In genomic region chr9:121627432-121627831, GRCh38 we compare ENCODE assay signal across 15 cellular contexts. TPM values are rescaled to one million over a fixed set of nuclear protein-coding genes. Genes with fewer than 3 reads are reported as not detected.
DNase-seq lines count a peak whose midpoint lies in the region; ATAC-seq and TF ChIP-seq lines count a peak whose summit lies in the region.
"Had no signal": no experiment of that assay in that cellular context is flagged by ENCODE, and none has a peak within 500 bp of the region (broad histone marks: within the 10 kb centered on the region; RNA-seq: fewer than 3 reads in every experiment).

No MANE protein-coding gene starts in this region.

- no peaks in the 10 kb centered on the region for H3K36me3 Mint-ChIP-seq in activated CD8-positive, alpha-beta T cell treated with anti-CD3 and anti-CD28 coated beads for 36 hours (ENCODE audit: low read depth)
- H3K36me3 Mint-ChIP-seq in activated CD8-positive, alpha-beta T cell treated with anti-CD3 and anti-CD28 coated beads, Interleukin-2, amount 10 ng/mL, durations not matched to agents 7 days and 5 days (ENCODE audit: low read depth): no peaks in the 10 kb centered on the region
- no peaks in the 10 kb centered on the region for H3K36me3 Mint-ChIP-seq in nephron (ENCODE audit: low read depth)
- H3K36me3 Mint-ChIP-seq: CD8-positive, alpha-beta T cell had no signal

- no peak for DNase-seq in activated CD8-positive, alpha-beta T cell treated with anti-CD3 and anti-CD28 coated beads for 36 hours
- DNase-seq in activated CD8-positive, alpha-beta T cell treated with anti-CD3 and anti-CD28 coated beads, Interleukin-2, amount 10 ng/mL, durations not matched to agents 7 days and 5 days: no peak
- DNase-seq in NCI-H1694 treated with DMSO at 0.1 percent for 48 hours (lab: John Stamatoyannopoulos, UW) (peak; percentile 15), NCI-H446 (lab: John Stamatoyannopoulos, UW) (no peak), adrenal gland (no peak), H7 (no peak)
- DNase-seq: ACHN; CD8-positive, alpha-beta T cell; COR-L47; DMS53; GF-D8 had no signal

- intact Hi-C loops in activated CD8-positive, alpha-beta T cell treated with anti-CD3 and anti-CD28 coated beads for 36 hours (cut with micrococcal nuclease): no loop called here
- intact Hi-C loops in adrenal gland (cut with DNase I): no loop called here

- no peak overlapping the region for H3K4me3 Mint-ChIP-seq in activated CD8-positive, alpha-beta T cell treated with anti-CD3 and anti-CD28 coated beads for 36 hours
- H3K4me3 Mint-ChIP-seq in activated CD8-positive, alpha-beta T cell treated with anti-CD3 and anti-CD28 coated beads, Interleukin-2, amount 10 ng/mL, durations not matched to agents 7 days and 5 days: no peak overlapping the region
- H3K4me3 Mint-ChIP-seq in nephron: no peak overlapping the region
- H3K4me3 Mint-ChIP-seq: CD8-positive, alpha-beta T cell had no signal

- no peaks in the 10 kb centered on the region for H3K27me3 Mint-ChIP-seq in activated CD8-positive, alpha-beta T cell treated with anti-CD3 and anti-CD28 coated beads for 36 hours
- H3K27me3 Mint-ChIP-seq in activated CD8-positive, alpha-beta T cell treated with anti-CD3 and anti-CD28 coated beads, Interleukin-2, amount 10 ng/mL, durations not matched to agents 7 days and 5 days (ENCODE audit: low read depth): peaks cover 6% of the 10 kb centered on the region
- peaks cover 5% of the 10 kb centered on the region for H3K27me3 Mint-ChIP-seq in nephron (ENCODE audit: low read depth)

- no peak overlapping the region for H3K27ac Mint-ChIP-seq in activated CD8-positive, alpha-beta T cell treated with anti-CD3 and anti-CD28 coated beads for 36 hours
- H3K27ac Mint-ChIP-seq in activated CD8-positive, alpha-beta T cell treated with anti-CD3 and anti-CD28 coated beads, Interleukin-2, amount 10 ng/mL, durations not matched to agents 7 days and 5 days: no peak overlapping the region
- H3K27ac Mint-ChIP-seq in nephron: peak overlapping the region; percentile 68 to 75 (median 74)
- H3K27ac Mint-ChIP-seq: CD8-positive, alpha-beta T cell had no signal

- H3K9me3 ChIP-seq in adrenal gland (replicated peaks in 1 of 3): no peaks in the 10 kb centered on the region

- CTCF ChIA-PET in activated CD8-positive, alpha-beta T cell treated with anti-CD3 and anti-CD28 coated beads for 36 hours (lab: Charles Lee): no interaction called here
- CTCF ChIA-PET in activated CD8-positive, alpha-beta T cell treated with anti-CD3 and anti-CD28 coated beads, Interleukin-2, amount 10 ng/mL, durations not matched to agents 7 days and 5 days (lab: Charles Lee): no interaction called here

- peak; percentile 51 for ATAC-seq in activated CD8-positive, alpha-beta T cell treated with anti-CD3 and anti-CD28 coated beads for 36 hours
- no peak for ATAC-seq in activated CD8-positive, alpha-beta T cell treated with anti-CD3 and anti-CD28 coated beads, Interleukin-2, amount 10 ng/mL, durations not matched to agents 7 days and 5 days
- ATAC-seq: CD8-positive, alpha-beta T cell; HCT116; HepG2 had no signal

- WGBS in adrenal gland, 4 donors: 63 to 78% (median 70%) methylated on average over 6 of the region's 6 CpGs

- no peaks in the 10 kb centered on the region for H3K36me3 ChIP-seq in adrenal gland (replicated peaks in 1 of 2)
- no peaks in the 10 kb centered on the region for H3K36me3 ChIP-seq in H7 (replicated peaks; ENCODE audit: control insufficient read depth, insufficient read depth, low read length)

- TF ChIP-seq POLR2A in adrenal gland (IDR thresholded peaks at IDR 0.05): no peak

- H3K27me3 ChIP-seq in adrenal gland (no peaks in the 10 kb centered on the region), H7 (ENCODE audit: control insufficient read depth, insufficient read depth, low read length) (no peaks in the 10 kb centered on the region)

- no peak overlapping the region for H3K4me3 ChIP-seq in adrenal gland
- no peak overlapping the region for H3K4me3 ChIP-seq in H7 (ENCODE audit: insufficient read depth, low read depth, low read length)

- POLR2A ChIA-PET in activated CD8-positive, alpha-beta T cell treated with anti-CD3 and anti-CD28 coated beads for 36 hours (lab: Charles Lee): interaction anchor here (0.7 kb wide), 1 partner anchor 25 kb away, joined by 3 read pairs; no protein-coding TSS in a partner anchor
- POLR2A ChIA-PET in activated CD8-positive, alpha-beta T cell treated with anti-CD3 and anti-CD28 coated beads, Interleukin-2, amount 10 ng/mL, durations not matched to agents 7 days and 5 days (lab: Charles Lee): no interaction called here

- H3K4me1 Mint-ChIP-seq in activated CD8-positive, alpha-beta T cell treated with anti-CD3 and anti-CD28 coated beads for 36 hours (ENCODE audit: low read depth): no peaks in the 10 kb centered on the region
- H3K4me1 Mint-ChIP-seq in activated CD8-positive, alpha-beta T cell treated with anti-CD3 and anti-CD28 coated beads, Interleukin-2, amount 10 ng/mL, durations not matched to agents 7 days and 5 days (ENCODE audit: low read depth): no peaks in the 10 kb centered on the region
- peaks cover 32% of the 10 kb centered on the region for H3K4me1 Mint-ChIP-seq in nephron

- H3K4me1 ChIP-seq in adrenal gland (replicated peaks in 1 of 2): no peaks in the 10 kb centered on the region

- H3K9me3 Mint-ChIP-seq in activated CD8-positive, alpha-beta T cell treated with anti-CD3 and anti-CD28 coated beads for 36 hours: no peaks in the 10 kb centered on the region
- H3K9me3 Mint-ChIP-seq in activated CD8-positive, alpha-beta T cell treated with anti-CD3 and anti-CD28 coated beads, Interleukin-2, amount 10 ng/mL, durations not matched to agents 7 days and 5 days (ENCODE audit: insufficient read depth): no peaks in the 10 kb centered on the region
- H3K9me3 Mint-ChIP-seq in nephron: no peaks in the 10 kb centered on the region
- H3K9me3 Mint-ChIP-seq: CD8-positive, alpha-beta T cell had no signal

- no peak overlapping the region for H3K27ac ChIP-seq in adrenal gland
- H3K27ac ChIP-seq: C4-2B had no signal

- TF ChIP-seq CTCF in activated CD8-positive, alpha-beta T cell treated with anti-CD3 and anti-CD28 coated beads for 36 hours (IDR thresholded peaks at IDR 0.05): no peak
- no peak for TF ChIP-seq CTCF in nephron (IDR thresholded peaks at IDR 0.05; ENCODE audit: unreplicated experiment in 3 of 3)
- TF ChIP-seq CTCF in adrenal gland (IDR thresholded peaks at IDR 0.05): no peak

RNA-seq across cellular contexts. Expression of gene DAB2IP, which starts 24.0 kb away (rescaled TPM):
- 1 to 10 TPM in 1 of 2 experiments, under 1 TPM in 1; 0.54 to 1.5 TPM for total RNA-seq in activated CD8-positive, alpha-beta T cell treated with anti-CD3 and anti-CD28 coated beads for 36 hours
- total RNA-seq in activated CD8-positive, alpha-beta T cell treated with anti-CD3 and anti-CD28 coated beads, Interleukin-2, amount 10 ng/mL, durations not matched to agents 7 days and 5 days: under 1 TPM; 0.08 to 0.13 TPM
- total RNA-seq in adrenal gland: 10 to 100 TPM; 38.3 to 52.2 (median 48.4) TPM
- polyA plus RNA-seq in adrenal gland: 10 to 100 TPM; 13.2 to 47.7 (median 20.3) TPM
- total RNA-seq in H7 (2014; rRNA removed; shearing (Covaris generic)): 24.1 and 34.6 TPM in 2 replicates

Comparison
In these comparisons a context has a peak if more than half of its experiments do, and no peak if none do; other contexts are left out.
1. H3K27ac Mint-ChIP-seq: peak in nephron (3 of 3); none in activated CD8-positive, alpha-beta T cell treated with anti-CD3 and anti-CD28 coated beads for 36 hours (single experiment) and activated CD8-positive, alpha-beta T cell treated with anti-CD3 and anti-CD28 coated beads, Interleukin-2, amount 10 ng/mL, durations not matched to agents 7 days and 5 days (single experiment).